ENCODE assay signal across 2 cellular contexts in the genomic region with DNA sequence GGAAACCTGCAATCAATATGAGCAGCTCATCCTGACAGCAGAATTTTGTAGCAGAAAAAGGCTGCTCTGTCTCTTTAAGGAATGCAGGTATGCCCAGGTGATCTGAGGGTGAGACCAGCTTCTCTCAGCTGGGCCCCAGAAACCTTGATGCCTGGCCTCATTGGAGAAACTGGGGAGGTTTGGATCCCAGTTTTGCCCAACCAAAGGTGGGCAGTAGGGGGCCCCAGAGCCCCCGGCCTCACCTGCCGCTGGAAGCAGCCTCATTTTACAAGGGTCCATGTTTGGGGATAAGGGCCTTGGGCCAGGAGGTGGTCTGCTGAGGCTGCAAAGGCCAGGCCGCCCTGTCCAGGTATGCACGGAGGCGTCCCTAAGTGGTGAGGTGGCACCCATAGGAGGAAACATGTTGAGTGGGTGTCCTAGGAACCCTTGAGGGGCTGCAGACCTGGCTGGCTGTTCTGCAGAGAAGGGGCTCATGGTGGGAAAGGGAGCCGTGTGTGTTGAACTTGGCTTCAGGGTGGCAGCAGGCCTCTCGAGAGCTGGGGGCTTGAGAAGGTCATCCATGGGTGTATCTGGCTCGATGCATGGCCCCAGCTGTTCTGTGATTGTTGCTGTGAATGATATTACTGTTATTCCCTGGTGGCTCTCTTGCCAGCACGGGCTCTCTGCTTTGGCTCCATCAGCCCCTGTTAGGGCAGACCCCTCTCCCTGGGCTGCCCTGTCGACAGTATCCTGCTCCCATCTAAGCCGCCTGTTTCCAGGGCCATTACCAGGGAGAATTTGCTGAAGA.
TF ChIP-seq lines count a peak whose summit lies in the region.

No MANE protein-coding gene starts in this region.

TF ChIP-seq in H1, 55 proteins besides CTCF, POLR2A, EP300 and RAD21:
- TF ChIP-seq SP2 (IDR thresholded peaks at IDR 0.05; ENCODE audit: low read length) (no peak), E2F6 (IDR thresholded peaks at IDR 0.05) (no peak; the same call in 1 of the 2 replicates), KDM1A (IDR thresholded peaks at IDR 0.05; ENCODE audit: borderline replicate concordance, low read length) (no peak), CHD1 (IDR thresholded peaks at IDR 0.05; ENCODE audit: low read depth, low read length) (no peak), SIN3A (conservative IDR thresholded peaks at IDR 0.05 in 1 of 2, IDR thresholded peaks at IDR 0.05 in 1 of 2; ENCODE audit: low read depth in 1 of 2, low read length in 2 of 2) (no peak), TEAD4 (IDR thresholded peaks at IDR 0.05; ENCODE audit: low read depth, low read length) (no peak), CREB1 (IDR thresholded peaks at IDR 0.05) (no peak), SUZ12 (IDR thresholded peaks at IDR 0.05; ENCODE audit: low read length) (no peak), CBX5 (IDR thresholded peaks at IDR 0.05; ENCODE audit: low read depth, low read length) (no peak), CBX8 (IDR thresholded peaks at IDR 0.05; ENCODE audit: borderline replicate concordance, low read depth, low read length) (no peak), SIX5 (IDR thresholded peaks at IDR 0.05; ENCODE audit: low read depth, low read length) (no peak), RXRA (IDR thresholded peaks at IDR 0.05; ENCODE audit: insufficient read depth, low read depth, low read length) (no peak), HDAC6 (IDR thresholded peaks at IDR 0.05; ENCODE audit: low read depth, low read length) (no peak), CHD2 (IDR thresholded peaks at IDR 0.05; ENCODE audit: low read length) (no peak), TAF1 (IDR thresholded peaks at IDR 0.05; ENCODE audit: low read depth, low read length) (no peak), SP4 (IDR thresholded peaks at IDR 0.05; ENCODE audit: low read length) (no peak), KDM4A (IDR thresholded peaks at IDR 0.05; ENCODE audit: low read depth, low read length, severe bottlenecking) (no peak), CEBPB (IDR thresholded peaks at IDR 0.05; ENCODE audit: low read depth, low read length) (no peak)
- TF ChIP-seq, protein P1, sequence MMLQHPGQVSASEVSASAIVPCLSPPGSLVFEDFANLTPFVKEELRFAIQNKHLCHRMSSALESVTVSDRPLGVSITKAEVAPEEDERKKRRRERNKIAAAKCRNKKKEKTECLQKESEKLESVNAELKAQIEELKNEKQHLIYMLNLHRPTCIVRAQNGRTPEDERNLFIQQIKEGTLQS (IDR thresholded peaks at IDR 0.05; ENCODE audit: insufficient read depth, low read depth, low read length), result no peak

TF ChIP-seq in GM12891, 5 proteins besides CTCF, POLR2A, EP300 and RAD21:
- no peak for TF ChIP-seq TAF1 (IDR thresholded peaks at IDR 0.05; ENCODE audit: low read depth, low read length)
- no peak for TF ChIP-seq POU2F2 (IDR thresholded peaks at IDR 0.05; ENCODE audit: low read depth, low read length)
- TF ChIP-seq PAX5 (IDR thresholded peaks at IDR 0.05; ENCODE audit: insufficient read depth, low read length, severe bottlenecking), result no peak
- no peak for TF ChIP-seq POLR2AphosphoS5 (IDR thresholded peaks at IDR 0.05; ENCODE audit: low read depth, low read length)
- TF ChIP-seq SPI1 (IDR thresholded peaks at IDR 0.05; ENCODE audit: low read depth, low read length), result no peak
TF ChIP-seq in GM12891: peak in this region for 0.
